17 cellular contexts compared by ENCODE assay signal in genomic region chr3:17479681-17480405, GRCh38.
DNase-seq lines count a peak whose midpoint lies in the region; ATAC-seq and TF ChIP-seq lines count a peak whose summit lies in the region.
"Had no signal": no experiment of that assay in that cellular context is flagged by ENCODE, and none has a peak within 500 bp of the region (broad histone marks: within the 10 kb centered on the region; RNA-seq: fewer than 3 reads in every experiment).

No MANE protein-coding gene starts in this region.

- no peak for DNase-seq in natural killer cell treated with Interleukin-12 subunit alpha and Interleukin-12 subunit beta and Interleukin-15 and Interleukin-18, amount 100 ng/mL, for 72 hours (ENCODE audit: low spot score)
- DNase-seq in natural killer cell (no peak), lower lobe of right lung (peak; percentile 30)
- DNase-seq in effector memory CD8-positive, alpha-beta T cell: no peak
- DNase-seq in stimulated activated naive B cell treated with anti-CD40 and anti-IgM and Interleukin-4, amounts not matched to agents 10 μg/mL and 1 μg/mL and 100 μg/mL, for 72 hours: no peak
- DNase-seq in activated CD4-positive, alpha-beta T cell treated with anti-CD3 and anti-CD28 coated beads, Interleukin-2, amount 10 ng/mL, durations not matched to agents 24 days and 14 days: no peak
- DNase-seq: CD4-positive, alpha-beta memory T cell; DMS153; DMS79; GF-D8 had no signal

- H3K4me3 ChIP-seq in lower lobe of right lung: no peak overlapping the region
- H3K4me3 ChIP-seq: BLaER1, HAP-1 had no signal

- no peaks in the 10 kb centered on the region for H3K9me3 ChIP-seq in lower lobe of right lung
- H3K9me3 ChIP-seq: HAP-1 had no signal

- intact Hi-C loops in natural killer cell (cut with micrococcal nuclease) (no loop called here), lower lobe of right lung (cut with DNase I) (no loop called here)
- intact Hi-C loops in activated CD4-positive, alpha-beta T cell treated with anti-CD3 and anti-CD28 coated beads, Interleukin-2, amount 10 ng/mL, durations not matched to agents 24 days and 14 days (cut with micrococcal nuclease): no loop called here

- no peaks in the 10 kb centered on the region for H3K36me3 ChIP-seq in lower lobe of right lung
- H3K36me3 ChIP-seq: HAP-1 had no signal

- H3K4me1 ChIP-seq in lower lobe of right lung: no peaks in the 10 kb centered on the region
- H3K4me1 ChIP-seq: BLaER1, HAP-1 had no signal

- H3K4me3 Mint-ChIP-seq in natural killer cell treated with Interleukin-12 subunit alpha and Interleukin-12 subunit beta and Interleukin-15 and Interleukin-18, amount 100 ng/mL, for 72 hours: no peak overlapping the region
- no peak overlapping the region for H3K4me3 Mint-ChIP-seq in natural killer cell
- no peak overlapping the region for H3K4me3 Mint-ChIP-seq in effector memory CD8-positive, alpha-beta T cell
- no peak overlapping the region for H3K4me3 Mint-ChIP-seq in stimulated activated naive B cell treated with anti-CD40 and anti-IgM and Interleukin-4, amounts not matched to agents 10 μg/mL and 1 μg/mL and 100 μg/mL, for 72 hours
- no peak overlapping the region for H3K4me3 Mint-ChIP-seq in activated CD4-positive, alpha-beta T cell treated with anti-CD3 and anti-CD28 coated beads, Interleukin-2, amount 10 ng/mL, durations not matched to agents 24 days and 14 days
- H3K4me3 Mint-ChIP-seq: CD14-positive monocyte; CD4-positive, alpha-beta memory T cell; IgD-negative memory B cell had no signal

- peak; percentile 43 to 52 for ATAC-seq in natural killer cell treated with Interleukin-12 subunit alpha and Interleukin-12 subunit beta and Interleukin-15 and Interleukin-18, amount 100 ng/mL, for 72 hours
- ATAC-seq in natural killer cell (no peak), lower lobe of right lung (no peak), HG03095 (IDR thresholded peaks at IDR 0.05; ENCODE audit: unreplicated experiment) (no peak), GM21390 (IDR thresholded peaks at IDR 0.05; ENCODE audit: unreplicated experiment) (no peak)
- ATAC-seq in effector memory CD8-positive, alpha-beta T cell (replicated peaks): no peak
- no peak for ATAC-seq in stimulated activated naive B cell treated with anti-CD40 and anti-IgM and Interleukin-4, amounts not matched to agents 10 μg/mL and 1 μg/mL and 100 μg/mL, for 72 hours (replicated peaks)

- TF ChIP-seq CTCF in natural killer cell (IDR thresholded peaks at IDR 0.05) (no peak), lower lobe of right lung (IDR thresholded peaks at IDR 0.05) (no peak)

- H3K27me3 ChIP-seq in lower lobe of right lung (ENCODE audit: low read depth): no peaks in the 10 kb centered on the region
- H3K27me3 ChIP-seq: BLaER1 had no signal

- H3K9me3 Mint-ChIP-seq in natural killer cell treated with Interleukin-12 subunit alpha and Interleukin-12 subunit beta and Interleukin-15 and Interleukin-18, amount 100 ng/mL, for 72 hours: no peaks in the 10 kb centered on the region
- H3K9me3 Mint-ChIP-seq in natural killer cell: no peaks in the 10 kb centered on the region
- no peaks in the 10 kb centered on the region for H3K9me3 Mint-ChIP-seq in effector memory CD8-positive, alpha-beta T cell
- H3K9me3 Mint-ChIP-seq in stimulated activated naive B cell treated with anti-CD40 and anti-IgM and Interleukin-4, amounts not matched to agents 10 μg/mL and 1 μg/mL and 100 μg/mL, for 72 hours: no peaks in the 10 kb centered on the region
- H3K9me3 Mint-ChIP-seq in activated CD4-positive, alpha-beta T cell treated with anti-CD3 and anti-CD28 coated beads, Interleukin-2, amount 10 ng/mL, durations not matched to agents 24 days and 14 days: no peaks in the 10 kb centered on the region
- H3K9me3 Mint-ChIP-seq: CD4-positive, alpha-beta memory T cell; IgD-negative memory B cell had no signal

- H3K27ac ChIP-seq in lower lobe of right lung: no peak overlapping the region
- H3K27ac ChIP-seq: BLaER1, HL-60 had no signal

- H3K36me3 Mint-ChIP-seq in natural killer cell treated with Interleukin-12 subunit alpha and Interleukin-12 subunit beta and Interleukin-15 and Interleukin-18, amount 100 ng/mL, for 72 hours: no peaks in the 10 kb centered on the region
- no peaks in the 10 kb centered on the region for H3K36me3 Mint-ChIP-seq in natural killer cell
- peaks cover 3% of the 10 kb centered on the region for H3K36me3 Mint-ChIP-seq in effector memory CD8-positive, alpha-beta T cell (ENCODE audit: insufficient read depth)
- H3K36me3 Mint-ChIP-seq in stimulated activated naive B cell treated with anti-CD40 and anti-IgM and Interleukin-4, amounts not matched to agents 10 μg/mL and 1 μg/mL and 100 μg/mL, for 72 hours: peaks cover 18 to 24% of the 10 kb centered on the region in 2 donors
- H3K36me3 Mint-ChIP-seq in activated CD4-positive, alpha-beta T cell treated with anti-CD3 and anti-CD28 coated beads, Interleukin-2, amount 10 ng/mL, durations not matched to agents 24 days and 14 days (ENCODE audit: low read depth): no peaks in the 10 kb centered on the region

- no peaks in the 10 kb centered on the region for H3K4me1 Mint-ChIP-seq in natural killer cell treated with Interleukin-12 subunit alpha and Interleukin-12 subunit beta and Interleukin-15 and Interleukin-18, amount 100 ng/mL, for 72 hours (ENCODE audit: low read depth in 2 of 2)
- peaks cover 0 to 5% of the 10 kb centered on the region in 2 donors for H3K4me1 Mint-ChIP-seq in natural killer cell
- H3K4me1 Mint-ChIP-seq in effector memory CD8-positive, alpha-beta T cell (ENCODE audit: low read depth in 2 of 2): peaks cover 0 to 1% of the 10 kb centered on the region in 2 donors
- peaks cover 0 to 2% of the 10 kb centered on the region in 2 donors for H3K4me1 Mint-ChIP-seq in stimulated activated naive B cell treated with anti-CD40 and anti-IgM and Interleukin-4, amounts not matched to agents 10 μg/mL and 1 μg/mL and 100 μg/mL, for 72 hours
- no peaks in the 10 kb centered on the region for H3K4me1 Mint-ChIP-seq in activated CD4-positive, alpha-beta T cell treated with anti-CD3 and anti-CD28 coated beads, Interleukin-2, amount 10 ng/mL, durations not matched to agents 24 days and 14 days

- no peaks in the 10 kb centered on the region for H3K27me3 Mint-ChIP-seq in natural killer cell treated with Interleukin-12 subunit alpha and Interleukin-12 subunit beta and Interleukin-15 and Interleukin-18, amount 100 ng/mL, for 72 hours
- H3K27me3 Mint-ChIP-seq in natural killer cell (ENCODE audit: low read depth in 2 of 2): no peaks in the 10 kb centered on the region
- no peaks in the 10 kb centered on the region for H3K27me3 Mint-ChIP-seq in effector memory CD8-positive, alpha-beta T cell
- no peaks in the 10 kb centered on the region for H3K27me3 Mint-ChIP-seq in stimulated activated naive B cell treated with anti-CD40 and anti-IgM and Interleukin-4, amounts not matched to agents 10 μg/mL and 1 μg/mL and 100 μg/mL, for 72 hours
- no peaks in the 10 kb centered on the region for H3K27me3 Mint-ChIP-seq in activated CD4-positive, alpha-beta T cell treated with anti-CD3 and anti-CD28 coated beads, Interleukin-2, amount 10 ng/mL, durations not matched to agents 24 days and 14 days
- H3K27me3 Mint-ChIP-seq: CD4-positive, alpha-beta memory T cell; IgD-negative memory B cell had no signal

- no peak overlapping the region for H3K27ac Mint-ChIP-seq in natural killer cell treated with Interleukin-12 subunit alpha and Interleukin-12 subunit beta and Interleukin-15 and Interleukin-18, amount 100 ng/mL, for 72 hours
- H3K27ac Mint-ChIP-seq in natural killer cell: no peak overlapping the region
- peak overlapping the region; percentile 29 to 66 for H3K27ac Mint-ChIP-seq in effector memory CD8-positive, alpha-beta T cell
- H3K27ac Mint-ChIP-seq in stimulated activated naive B cell treated with anti-CD40 and anti-IgM and Interleukin-4, amounts not matched to agents 10 μg/mL and 1 μg/mL and 100 μg/mL, for 72 hours: peak overlapping the region; percentile 53
- no peak overlapping the region for H3K27ac Mint-ChIP-seq in activated CD4-positive, alpha-beta T cell treated with anti-CD3 and anti-CD28 coated beads, Interleukin-2, amount 10 ng/mL, durations not matched to agents 24 days and 14 days
- H3K27ac Mint-ChIP-seq: CD4-positive, alpha-beta memory T cell had no signal

Comparison
In these comparisons a context has a peak if more than half of its experiments do, and no peak if none do; other contexts are left out.
1. ATAC-seq: peak in natural killer cell treated with Interleukin-12 subunit alpha and Interleukin-12 subunit beta and Interleukin-15 and Interleukin-18, amount 100 ng/mL, for 72 hours (2 of 2); none in natural killer cell (0 of 3), effector memory CD8-positive, alpha-beta T cell (single experiment), lower lobe of right lung (0 of 2), stimulated activated naive B cell treated with anti-CD40 and anti-IgM and Interleukin-4, amounts not matched to agents 10 μg/mL and 1 μg/mL and 100 μg/mL, for 72 hours (0 of 2), HG03095 (single experiment) and GM21390 (single experiment).
2. H3K27ac Mint-ChIP-seq: peak in effector memory CD8-positive, alpha-beta T cell (2 of 2) and stimulated activated naive B cell treated with anti-CD40 and anti-IgM and Interleukin-4, amounts not matched to agents 10 μg/mL and 1 μg/mL and 100 μg/mL, for 72 hours (single experiment); none in natural killer cell treated with Interleukin-12 subunit alpha and Interleukin-12 subunit beta and Interleukin-15 and Interleukin-18, amount 100 ng/mL, for 72 hours (0 of 2), natural killer cell (0 of 2) and activated CD4-positive, alpha-beta T cell treated with anti-CD3 and anti-CD28 coated beads, Interleukin-2, amount 10 ng/mL, durations not matched to agents 24 days and 14 days (single experiment).